ENCODE assay signal across 11 cellular contexts in the genomic region with DNA sequence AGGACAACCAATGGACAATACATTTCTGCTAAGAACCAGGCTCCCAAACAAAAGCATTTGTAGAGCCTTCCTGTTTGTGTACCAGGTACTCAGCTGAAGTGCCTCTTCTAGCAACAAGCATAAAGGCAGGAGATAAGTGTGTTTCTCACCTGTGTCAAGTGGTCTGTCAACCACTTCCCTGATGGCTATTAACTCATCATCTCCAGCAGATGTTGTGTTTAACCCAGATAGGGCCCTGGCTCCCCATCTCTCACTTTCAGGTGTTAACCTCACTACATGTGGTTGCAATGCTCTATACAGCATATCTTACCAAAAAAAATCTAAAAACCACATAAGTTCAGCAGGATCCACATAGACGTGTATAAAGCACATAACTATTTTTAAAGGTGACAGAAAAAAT. TPM values are rescaled to one million over a fixed set of nuclear protein-coding genes. Genes with fewer than 3 reads are reported as not detected.
DNase-seq lines count a peak whose midpoint lies in the region; ATAC-seq and TF ChIP-seq lines count a peak whose summit lies in the region.
"Had no signal": no experiment of that assay in that cellular context is flagged by ENCODE, and none has a peak within 500 bp of the region (broad histone marks: within the 10 kb centered on the region; RNA-seq: fewer than 3 reads in every experiment).

No MANE protein-coding gene starts in this region.

- H3K27me3 ChIP-seq in KMS-11 (ENCODE audit: insufficient read depth, low read depth) = no peaks in the 10 kb centered on the region
- H3K27me3 ChIP-seq in left lung = peaks cover 0 to 6% of the 10 kb centered on the region in 2 donors
- no peaks in the 10 kb centered on the region for H3K27me3 ChIP-seq in HAP-1 (ENCODE audit: low read depth)

- intact Hi-C loops in left lung (cut with DNase I) = no loop called here

- no peak overlapping the region for H3K9ac ChIP-seq in KMS-11

- CTCF ChIA-PET in RWPE1 (lab: Yijun Ruan, JAX) = no interaction called here

- POLR2A ChIA-PET in RWPE1 (lab: Yijun Ruan, JAX; ENCODE audit: low non-redundant PET) = no interaction called here

- H3K27ac ChIP-seq in KMS-11 (peak overlapping the region; percentile 23; the same call in 1 of the 2 replicates), left lung (no peak overlapping the region), RWPE1 (no peak overlapping the region)

- H3K9me3 ChIP-seq in left lung = no peaks in the 10 kb centered on the region
- no peaks in the 10 kb centered on the region; the same call in 1 of the 2 replicates for H3K9me3 ChIP-seq in HAP-1

- no peaks in the 10 kb centered on the region for H3K79me2 ChIP-seq in KMS-11 (ENCODE audit: insufficient read depth, low read depth)

- TF ChIP-seq CTCF in KMS-11 (conservative IDR thresholded peaks at IDR 0.05; ENCODE audit: low read depth, low read length) (no peak), left lung (IDR thresholded peaks at IDR 0.05) (no peak), RWPE1 (conservative IDR thresholded peaks at IDR 0.05; ENCODE audit: low read depth) (no peak)

- DNase-seq in NCI-H1436 (lab: John Stamatoyannopoulos, UW) = peak; percentile 29
- no peak for DNase-seq in NCI-H1436 treated with DMSO at 0.1 percent for 48 hours (lab: John Stamatoyannopoulos, UW)
- no peak for DNase-seq in left lung
- no peak for DNase-seq in RWPE1 (ENCODE audit: low spot score)
- DNase-seq in HAP-1 (ENCODE audit: low spot score in 2 of 2) = no peak
- no peak for DNase-seq in UCSD-AML1 (lab: John Stamatoyannopoulos, UW; ENCODE audit: unreplicated experiment)
- DNase-seq: 8988T; activated naive CD4-positive, alpha-beta T cell treated with Interleukin-2 at 50 U/mL for 16 hours; stimulated activated naive CD4-positive, alpha-beta T cell had no signal

- H2AFZ ChIP-seq in KMS-11 (ENCODE audit: low read depth) = no peak overlapping the region

- peak overlapping the region; percentile 37 for H3K4me2 ChIP-seq in KMS-11

- H3K4me3 ChIP-seq in KMS-11 (IDR thresholded peaks at IDR 0.05; ENCODE audit: insufficient read depth, low read depth, low read length) (no peak overlapping the region), left lung (no peak overlapping the region), HAP-1 (no peak overlapping the region)

- no peaks in the 10 kb centered on the region for H3K36me3 ChIP-seq in KMS-11 (ENCODE audit: insufficient read depth)
- no peaks in the 10 kb centered on the region for H3K36me3 ChIP-seq in left lung
- no peaks in the 10 kb centered on the region for H3K36me3 ChIP-seq in HAP-1 (replicated peaks)

- ATAC-seq in HG02642 (IDR thresholded peaks at IDR 0.05; ENCODE audit: poor library complexity, unreplicated experiment) = peak; percentile 58
- ATAC-seq in left lung = peak; percentile 49

- in situ Hi-C loops in HAP-1 (cut with MboI; ENCODE audit: low sequenced_read_pairs) = no loop called here

- H4K20me1 ChIP-seq in KMS-11 (ENCODE audit: insufficient read depth) = no peaks in the 10 kb centered on the region

- H3K4me1 ChIP-seq in KMS-11 (ENCODE audit: low read depth, poor library complexity, severe bottlenecking) (peaks cover 100% of the 10 kb centered on the region), left lung (no peaks in the 10 kb centered on the region), HAP-1 (no peaks in the 10 kb centered on the region)

RNA-seq across cellular contexts. Expression of a gene that starts 9.6 kb away (rescaled TPM):
- total RNA-seq in left lung = not detected
